In the genomic region with DNA sequence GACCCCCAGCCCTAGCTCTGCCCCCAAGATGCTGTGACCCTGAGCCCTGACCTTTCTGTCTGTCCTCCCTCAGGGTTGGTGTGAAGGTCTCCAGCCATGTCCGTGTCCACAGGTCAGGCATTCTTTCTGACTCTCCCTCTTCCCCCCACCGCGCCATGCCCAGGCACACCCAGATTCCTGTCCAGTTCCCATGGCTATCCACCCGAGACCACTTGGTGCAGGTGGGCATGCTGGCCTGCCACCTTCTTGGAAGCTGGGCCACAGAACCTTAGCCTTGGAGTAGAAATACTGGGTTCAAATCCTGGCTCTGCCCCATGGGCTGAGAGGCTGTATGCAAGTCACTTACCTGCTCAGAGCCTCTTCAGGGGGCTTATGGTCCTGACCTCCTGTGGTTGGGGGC, we compare ENCODE assay signal across 1 cellular context.
TF ChIP-seq lines count a peak whose summit lies in the region.

No MANE protein-coding gene starts in this region.

TF ChIP-seq in HepG2, 621 proteins besides CTCF, POLR2A, EP300 and RAD21:
- TF ChIP-seq, protein P1, sequence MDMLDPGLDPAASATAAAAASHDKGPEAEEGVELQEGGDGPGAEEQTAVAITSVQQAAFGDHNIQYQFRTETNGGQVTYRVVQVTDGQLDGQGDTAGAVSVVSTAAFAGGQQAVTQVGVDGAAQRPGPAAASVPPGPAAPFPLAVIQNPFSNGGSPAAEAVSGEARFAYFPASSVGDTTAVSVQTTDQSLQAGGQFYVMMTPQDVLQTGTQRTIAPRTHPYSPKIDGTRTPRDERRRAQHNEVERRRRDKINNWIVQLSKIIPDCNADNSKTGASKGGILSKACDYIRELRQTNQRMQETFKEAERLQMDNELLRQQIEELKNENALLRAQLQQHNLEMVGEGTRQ (IDR thresholded peaks at IDR 0.05; ENCODE audit: low read depth, low read length), result no peak
- TF ChIP-seq, protein P1 (CRISPR knock-in tag; IDR thresholded peaks at IDR 0.05; ENCODE audit: borderline replicate concordance), result no peak
- TF ChIP-seq KDM2A (CRISPR knock-in tag; IDR thresholded peaks at IDR 0.05; ENCODE audit: borderline replicate concordance, low read depth) (0 out of 2 replicates have a peak, but pooled peaks have one; percentile 24), ZNF775 (CRISPR knock-in tag; IDR thresholded peaks at IDR 0.05; ENCODE audit: borderline replicate concordance) (no peak), ZNF598 (CRISPR knock-in tag; IDR thresholded peaks at IDR 0.05; ENCODE audit: borderline replicate concordance) (0 out of 2 replicates have a peak, but pooled peaks have one; percentile 1)
- TF ChIP-seq, protein P2, sequence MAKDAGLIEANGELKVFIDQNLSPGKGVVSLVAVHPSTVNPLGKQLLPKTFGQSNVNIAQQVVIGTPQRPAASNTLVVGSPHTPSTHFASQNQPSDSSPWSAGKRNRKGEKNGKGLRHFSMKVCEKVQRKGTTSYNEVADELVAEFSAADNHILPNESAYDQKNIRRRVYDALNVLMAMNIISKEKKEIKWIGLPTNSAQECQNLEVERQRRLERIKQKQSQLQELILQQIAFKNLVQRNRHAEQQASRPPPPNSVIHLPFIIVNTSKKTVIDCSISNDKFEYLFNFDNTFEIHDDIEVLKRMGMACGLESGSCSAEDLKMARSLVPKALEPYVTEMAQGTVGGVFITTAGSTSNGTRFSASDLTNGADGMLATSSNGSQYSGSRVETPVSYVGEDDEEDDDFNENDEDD (CRISPR knock-in tag; IDR thresholded peaks at IDR 0.05; ENCODE audit: borderline replicate concordance), result no peak
